In the genomic region with DNA sequence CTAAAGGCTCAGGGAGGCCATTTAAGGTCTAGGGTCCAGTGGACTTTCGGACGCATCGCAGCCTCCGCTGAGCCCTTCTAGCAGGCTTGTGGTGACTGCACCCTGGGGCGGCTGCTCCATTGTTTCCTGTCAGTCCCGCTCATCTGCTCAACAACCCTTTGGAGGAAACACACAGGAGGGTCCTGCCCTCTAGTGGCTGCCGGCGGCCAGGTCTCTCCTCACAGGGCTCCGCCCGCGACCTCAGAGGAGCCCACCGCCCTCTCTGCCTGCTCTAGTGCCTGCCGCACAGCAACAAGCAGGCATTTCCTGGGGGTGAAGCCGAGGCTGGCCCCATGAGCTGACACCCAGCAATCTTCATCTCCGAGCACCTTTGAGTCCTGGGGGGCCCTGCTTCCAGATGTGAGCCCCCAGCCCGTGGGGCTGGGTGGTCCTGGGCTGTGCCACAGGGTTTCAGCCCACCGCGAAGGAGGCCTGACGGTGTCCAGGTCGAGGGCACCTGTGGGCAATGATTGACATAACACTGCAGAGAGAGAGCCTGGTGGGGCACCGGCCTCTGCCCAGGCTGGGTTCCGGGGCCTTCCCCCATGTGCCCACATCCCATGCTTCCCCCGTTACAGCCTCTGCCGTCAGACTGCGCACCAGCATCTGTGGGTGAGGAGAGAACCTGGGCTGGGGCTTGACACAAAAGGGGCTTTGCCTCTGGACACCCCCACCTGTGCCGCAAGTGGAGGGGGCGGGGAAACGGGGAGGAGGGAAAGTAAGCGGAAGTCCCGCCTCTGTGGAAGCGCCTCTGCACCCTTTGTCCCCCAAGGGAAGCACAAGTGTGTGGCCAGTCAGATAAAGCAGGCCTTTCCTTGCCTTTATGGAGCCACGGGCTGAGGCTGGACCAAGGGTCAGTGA, we compare ENCODE assay signal across 8 cellular contexts. TPM values are rescaled to one million over a fixed set of nuclear protein-coding genes. Genes with fewer than 3 reads are reported as not detected.
DNase-seq lines count a peak whose midpoint lies in the region; ATAC-seq and TF ChIP-seq lines count a peak whose summit lies in the region.

No MANE protein-coding gene starts in this region.

- peaks cover 16% of the 10 kb centered on the region for H3K4me1 ChIP-seq in CD8-positive, alpha-beta T cell (ENCODE audit: insufficient read depth, low read length)

- intact Hi-C loops in CD8-positive, alpha-beta T cell (cut with DNase I, micrococcal nuclease) = loop anchor here (1.0 to 2.0 kb wide), 10 partner anchors 27 to 331 kb away; a partner anchor contains a TSS

- H3K9me3 ChIP-seq in CD8-positive, alpha-beta T cell (ENCODE audit: low read length) = no peaks in the 10 kb centered on the region

- CTCF ChIA-PET in CD8-positive, alpha-beta T cell (lab: Charles Lee) = interaction anchor here (0.5 to 4.9 kb wide), 14 partner anchors 10 to 331 kb away, joined by 3 to 36 read pairs (median 3); no protein-coding TSS in a partner anchor
- CTCF ChIA-PET in activated CD8-positive, alpha-beta memory T cell treated with anti-CD3 and anti-CD28 coated beads, Interleukin-2, amount 10 ng/mL, durations not matched to agents 7 days and 5 days (lab: Charles Lee) = interaction anchor here (0.7 to 3.5 kb wide), 9 partner anchors 14 to 330 kb away, joined by 3 to 16 read pairs (median 3); a partner anchor contains a TSS

- no peaks in the 10 kb centered on the region for H3K36me3 ChIP-seq in CD8-positive, alpha-beta T cell (ENCODE audit: insufficient read depth, low read length)

- peak; percentile 78 for TF ChIP-seq CTCF in CD8-positive, alpha-beta T cell (IDR thresholded peaks at IDR 0.05)

- POLR2A ChIA-PET in CD8-positive, alpha-beta T cell (lab: Charles Lee) = interaction anchor here (0.5 to 1.0 kb wide), 2 partner anchors 15 to 29 kb away, joined by 3 read pairs; no protein-coding TSS in a partner anchor

- H3K4me1 Mint-ChIP-seq in CD8-positive, alpha-beta T cell (ENCODE audit: low read depth) = peaks cover 17% of the 10 kb centered on the region
- H3K4me1 Mint-ChIP-seq in activated CD8-positive, alpha-beta memory T cell treated with anti-CD3 and anti-CD28 coated beads, Interleukin-2, amount 10 ng/mL, durations not matched to agents 7 days and 5 days = peaks cover 15% of the 10 kb centered on the region

- peak; percentile 74 to 92 (median 89) for DNase-seq in CD8-positive, alpha-beta T cell
- peak; percentile 76 for DNase-seq in NOMO-1 treated with DMSO at 0.1 percent for 48 hours (lab: John Stamatoyannopoulos, UW; ENCODE audit: unreplicated experiment)
- DNase-seq in activated CD8-positive, alpha-beta memory T cell treated with anti-CD3 and anti-CD28 coated beads, Interleukin-2, amount 10 ng/mL, durations not matched to agents 7 days and 5 days = peak; percentile 94
- peak; percentile 77 for DNase-seq in epidermal melanocyte (ENCODE audit: insufficient read length, low spot score)
- peak; percentile 86 for DNase-seq in mucosa of gallbladder (ENCODE audit: low spot score)
- peak; percentile 77 to 86 for DNase-seq in stimulated activated CD8-positive, alpha-beta memory T cell treated with anti-CD3 and anti-CD28 coated beads, Interleukin-2, amount 100 ng/mL, for 48 hours (ENCODE audit: low read depth in 2 of 2)

- H3K9me3 Mint-ChIP-seq in CD8-positive, alpha-beta T cell = no peaks in the 10 kb centered on the region
- H3K9me3 Mint-ChIP-seq in activated CD8-positive, alpha-beta memory T cell treated with anti-CD3 and anti-CD28 coated beads, Interleukin-2, amount 10 ng/mL, durations not matched to agents 7 days and 5 days (ENCODE audit: low read depth) = no peaks in the 10 kb centered on the region

- H3K4me3 ChIP-seq in CD8-positive, alpha-beta T cell (ENCODE audit: low read depth, low read length) = peak overlapping the region; percentile 86

- peak; percentile 89 for ATAC-seq in CD8-positive, alpha-beta T cell
- peak; percentile 90 for ATAC-seq in GM19395 (IDR thresholded peaks at IDR 0.05; ENCODE audit: unreplicated experiment)
- peak; percentile 81 for ATAC-seq in HG03521 (IDR thresholded peaks at IDR 0.05; ENCODE audit: unreplicated experiment)
- ATAC-seq in activated CD8-positive, alpha-beta memory T cell treated with anti-CD3 and anti-CD28 coated beads, Interleukin-2, amount 10 ng/mL, durations not matched to agents 7 days and 5 days = peak; percentile 95

- peak overlapping the region; percentile 89 for H3K4me3 Mint-ChIP-seq in CD8-positive, alpha-beta T cell
- peak overlapping the region; percentile 84 for H3K4me3 Mint-ChIP-seq in activated CD8-positive, alpha-beta memory T cell treated with anti-CD3 and anti-CD28 coated beads, Interleukin-2, amount 10 ng/mL, durations not matched to agents 7 days and 5 days

- peak overlapping the region; percentile 65 for H3K27ac ChIP-seq in CD8-positive, alpha-beta T cell (ENCODE audit: low read depth, low read length)

- peak overlapping the region; percentile 95 for H3K27ac Mint-ChIP-seq in CD8-positive, alpha-beta T cell
- H3K27ac Mint-ChIP-seq in activated CD8-positive, alpha-beta memory T cell treated with anti-CD3 and anti-CD28 coated beads, Interleukin-2, amount 10 ng/mL, durations not matched to agents 7 days and 5 days = peak overlapping the region; percentile 97

- H3K36me3 Mint-ChIP-seq in CD8-positive, alpha-beta T cell = no peaks in the 10 kb centered on the region
- no peaks in the 10 kb centered on the region for H3K36me3 Mint-ChIP-seq in activated CD8-positive, alpha-beta memory T cell treated with anti-CD3 and anti-CD28 coated beads, Interleukin-2, amount 10 ng/mL, durations not matched to agents 7 days and 5 days

- H3K27me3 ChIP-seq in CD8-positive, alpha-beta T cell (ENCODE audit: insufficient read depth, low read length) = no peaks in the 10 kb centered on the region

- no peaks in the 10 kb centered on the region for H3K27me3 Mint-ChIP-seq in CD8-positive, alpha-beta T cell (ENCODE audit: low read depth)
- no peaks in the 10 kb centered on the region for H3K27me3 Mint-ChIP-seq in activated CD8-positive, alpha-beta memory T cell treated with anti-CD3 and anti-CD28 coated beads, Interleukin-2, amount 10 ng/mL, durations not matched to agents 7 days and 5 days

RNA-seq across cellular contexts. Expression of a gene that starts 27.0 kb away (rescaled TPM):
- 10 to 100 TPM; 23.6 to 26.2 TPM for total RNA-seq in CD8-positive, alpha-beta T cell
- total RNA-seq in activated CD8-positive, alpha-beta memory T cell treated with anti-CD3 and anti-CD28 coated beads, Interleukin-2, amount 10 ng/mL, durations not matched to agents 7 days and 5 days = 10 to 100 TPM; 25.9 to 29.7 TPM
- total RNA-seq in mucosa of gallbladder = 22.0 TPM

RNA-seq across cellular contexts. Expression of a gene that starts 57.3 kb away (rescaled TPM):
- 1 to 10 TPM; 6.6 to 7.0 TPM for total RNA-seq in CD8-positive, alpha-beta T cell
- 10 to 100 TPM; 32.4 to 38.3 TPM for total RNA-seq in activated CD8-positive, alpha-beta memory T cell treated with anti-CD3 and anti-CD28 coated beads, Interleukin-2, amount 10 ng/mL, durations not matched to agents 7 days and 5 days
- 21.3 TPM for total RNA-seq in mucosa of gallbladder

Comparison
In these comparisons a context has a peak if more than half of its experiments do, and no peak if none do; other contexts are left out.
1. Peak in every context shown above with its lines: DNase-seq, ATAC-seq, H3K4me3 ChIP-seq and H3K27ac ChIP-seq.